1 cellular context compared by ENCODE assay signal in the genomic region with DNA sequence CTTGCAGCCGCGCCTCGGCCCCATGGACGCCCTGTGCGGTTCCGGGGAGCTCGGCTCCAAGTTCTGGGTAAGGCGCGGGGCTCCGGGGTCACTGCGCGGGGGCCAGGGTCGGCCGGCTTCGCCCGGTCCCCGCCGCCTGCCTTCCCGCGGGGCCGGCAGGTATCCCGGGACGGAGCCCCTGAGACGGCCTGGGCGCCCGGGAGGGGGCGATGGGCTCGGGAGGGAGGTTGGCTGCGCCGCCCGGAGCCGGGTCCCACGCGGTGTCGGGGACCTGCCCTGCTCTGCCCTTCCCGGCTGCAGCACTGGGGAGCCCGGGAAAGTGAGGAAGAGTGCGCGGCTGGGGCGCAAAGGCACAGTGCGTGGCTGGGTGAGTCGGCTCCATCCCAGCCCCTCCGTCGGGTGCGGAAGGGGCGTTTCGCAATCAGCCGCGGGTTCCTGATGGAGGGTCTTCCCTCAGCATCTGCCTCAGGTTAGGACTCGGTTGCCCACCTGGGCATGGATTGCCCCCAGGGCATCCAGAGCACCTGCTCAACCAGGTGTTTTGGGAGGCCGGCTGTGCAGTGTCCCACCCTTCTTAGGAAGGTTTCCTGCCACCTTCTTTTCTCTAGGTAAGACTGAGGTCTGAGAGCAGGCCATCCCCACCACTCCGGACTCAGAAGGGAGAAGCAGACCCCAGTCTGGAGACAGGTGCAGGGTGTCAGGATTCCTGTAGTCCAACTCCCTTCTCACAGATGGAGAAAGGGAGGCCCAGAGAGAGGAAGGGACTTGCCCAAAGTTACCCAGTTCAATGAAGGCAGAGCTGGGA.
A peak's percentile ranks its signal among the peaks of the same experiment; 100 is the strongest.
TF ChIP-seq lines count a peak whose summit lies in the region.

No MANE protein-coding gene starts in this region.

TF ChIP-seq in HepG2, 621 proteins besides CTCF, POLR2A, EP300 and RAD21 (continued from another document and continues in another):
- TF ChIP-seq, protein P1, sequence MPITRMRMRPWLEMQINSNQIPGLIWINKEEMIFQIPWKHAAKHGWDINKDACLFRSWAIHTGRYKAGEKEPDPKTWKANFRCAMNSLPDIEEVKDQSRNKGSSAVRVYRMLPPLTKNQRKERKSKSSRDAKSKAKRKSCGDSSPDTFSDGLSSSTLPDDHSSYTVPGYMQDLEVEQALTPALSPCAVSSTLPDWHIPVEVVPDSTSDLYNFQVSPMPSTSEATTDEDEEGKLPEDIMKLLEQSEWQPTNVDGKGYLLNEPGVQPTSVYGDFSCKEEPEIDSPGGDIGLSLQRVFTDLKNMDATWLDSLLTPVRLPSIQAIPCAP (CRISPR knock-in tag; IDR thresholded peaks at IDR 0.05; ENCODE audit: low read depth): 0 out of 2 replicates have a peak, but pooled peaks have one; percentile 74
- TF ChIP-seq JARID2 (CRISPR knock-in tag; IDR thresholded peaks at IDR 0.05; ENCODE audit: insufficient replicate concordance): no peak
- no peak; the same call in 1 of the 2 replicates for TF ChIP-seq KAT7 (CRISPR knock-in tag; IDR thresholded peaks at IDR 0.05; ENCODE audit: borderline replicate concordance)
- TF ChIP-seq, protein P2, sequence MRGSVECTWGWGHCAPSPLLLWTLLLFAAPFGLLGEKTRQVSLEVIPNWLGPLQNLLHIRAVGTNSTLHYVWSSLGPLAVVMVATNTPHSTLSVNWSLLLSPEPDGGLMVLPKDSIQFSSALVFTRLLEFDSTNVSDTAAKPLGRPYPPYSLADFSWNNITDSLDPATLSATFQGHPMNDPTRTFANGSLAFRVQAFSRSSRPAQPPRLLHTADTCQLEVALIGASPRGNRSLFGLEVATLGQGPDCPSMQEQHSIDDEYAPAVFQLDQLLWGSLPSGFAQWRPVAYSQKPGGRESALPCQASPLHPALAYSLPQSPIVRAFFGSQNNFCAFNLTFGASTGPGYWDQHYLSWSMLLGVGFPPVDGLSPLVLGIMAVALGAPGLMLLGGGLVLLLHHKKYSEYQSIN (CRISPR knock-in tag; IDR thresholded peaks at IDR 0.05; ENCODE audit: borderline replicate concordance): no peak
- no peak for TF ChIP-seq ARNTL (CRISPR knock-in tag; IDR thresholded peaks at IDR 0.05)
- TF ChIP-seq MED8 (CRISPR knock-in tag; IDR thresholded peaks at IDR 0.05; ENCODE audit: insufficient replicate concordance): peak; percentile 0
- TF ChIP-seq SYNCRIP (IDR thresholded peaks at IDR 0.05; ENCODE audit: insufficient read depth, low read depth, low read length): no peak
- peak; percentile 71; the same call in 1 of the 2 replicates for TF ChIP-seq ZNF776 (CRISPR knock-in tag; IDR thresholded peaks at IDR 0.05)
- TF ChIP-seq REXO4 (CRISPR knock-in tag; IDR thresholded peaks at IDR 0.05; ENCODE audit: borderline replicate concordance): 0 out of 2 replicates have a peak, but pooled peaks have one; percentile 70
- 0 out of 2 replicates have a peak, but pooled peaks have one; percentile 17 for TF ChIP-seq FOXJ3 (CRISPR knock-in tag; IDR thresholded peaks at IDR 0.05; ENCODE audit: borderline replicate concordance)
- 0 out of 2 replicates have a peak, but pooled peaks have one; percentile 67 for TF ChIP-seq ZFP41 (CRISPR knock-in tag; IDR thresholded peaks at IDR 0.05; ENCODE audit: borderline replicate concordance)
- TF ChIP-seq EHMT2 (IDR thresholded peaks at IDR 0.05; ENCODE audit: borderline replicate concordance, low read depth, low read length): no peak
- 0 out of 2 replicates have a peak, but pooled peaks have one; percentile 7 for TF ChIP-seq ZNF784 (CRISPR knock-in tag; IDR thresholded peaks at IDR 0.05; ENCODE audit: borderline replicate concordance)
- TF ChIP-seq, protein P3, sequence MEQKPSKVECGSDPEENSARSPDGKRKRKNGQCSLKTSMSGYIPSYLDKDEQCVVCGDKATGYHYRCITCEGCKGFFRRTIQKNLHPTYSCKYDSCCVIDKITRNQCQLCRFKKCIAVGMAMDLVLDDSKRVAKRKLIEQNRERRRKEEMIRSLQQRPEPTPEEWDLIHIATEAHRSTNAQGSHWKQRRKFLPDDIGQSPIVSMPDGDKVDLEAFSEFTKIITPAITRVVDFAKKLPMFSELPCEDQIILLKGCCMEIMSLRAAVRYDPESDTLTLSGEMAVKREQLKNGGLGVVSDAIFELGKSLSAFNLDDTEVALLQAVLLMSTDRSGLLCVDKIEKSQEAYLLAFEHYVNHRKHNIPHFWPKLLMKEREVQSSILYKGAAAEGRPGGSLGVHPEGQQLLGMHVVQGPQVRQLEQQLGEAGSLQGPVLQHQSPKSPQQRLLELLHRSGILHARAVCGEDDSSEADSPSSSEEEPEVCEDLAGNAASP (CRISPR knock-in tag; IDR thresholded peaks at IDR 0.05; ENCODE audit: borderline replicate concordance): no peak
- no peak; the same call in 1 of the 2 replicates for TF ChIP-seq ZNF879 (CRISPR knock-in tag; IDR thresholded peaks at IDR 0.05)
- no peak for TF ChIP-seq EED (CRISPR knock-in tag; IDR thresholded peaks at IDR 0.05)
- no peak for TF ChIP-seq RARG (CRISPR knock-in tag; IDR thresholded peaks at IDR 0.05; ENCODE audit: low read depth)
- no peak for TF ChIP-seq SMAD1 (CRISPR knock-in tag; IDR thresholded peaks at IDR 0.05; ENCODE audit: borderline replicate concordance, low read depth)
- no peak for TF ChIP-seq ZNF281 (CRISPR knock-in tag; IDR thresholded peaks at IDR 0.05; ENCODE audit: borderline replicate concordance)
- TF ChIP-seq NR0B2 (CRISPR knock-in tag; IDR thresholded peaks at IDR 0.05): peak; percentile 24; the same call in 1 of the 2 replicates
- TF ChIP-seq ZNF230 (CRISPR knock-in tag; IDR thresholded peaks at IDR 0.05): peak; percentile 69; the same call in 1 of the 2 replicates
- peak; percentile 55 for TF ChIP-seq ZFX (CRISPR knock-in tag; IDR thresholded peaks at IDR 0.05; ENCODE audit: low read depth)
- TF ChIP-seq MEIS1 (CRISPR knock-in tag; IDR thresholded peaks at IDR 0.05; ENCODE audit: borderline replicate concordance): peak; percentile 37; the same call in 1 of the 2 replicates
- peak; percentile 59; the same call in 1 of the 2 replicates for TF ChIP-seq IRF9 (CRISPR knock-in tag; IDR thresholded peaks at IDR 0.05; ENCODE audit: borderline replicate concordance)
- TF ChIP-seq ZNF30 (CRISPR knock-in tag; IDR thresholded peaks at IDR 0.05): no peak
- TF ChIP-seq ZNF792 (CRISPR knock-in tag; IDR thresholded peaks at IDR 0.05): no peak
- TF ChIP-seq AGO1 (IDR thresholded peaks at IDR 0.05; ENCODE audit: low read depth, low read length, poor library complexity, severe bottlenecking): peak; percentile 35
- no peak for TF ChIP-seq NCOA5 (CRISPR knock-in tag; IDR thresholded peaks at IDR 0.05)
- 0 out of 2 replicates have a peak, but pooled peaks have one; percentile 14 for TF ChIP-seq KDM4B (CRISPR knock-in tag; IDR thresholded peaks at IDR 0.05)
- TF ChIP-seq MAFK (conservative IDR thresholded peaks at IDR 0.05 in 1 of 2, IDR thresholded peaks at IDR 0.05 in 1 of 2; ENCODE audit: low read length in 2 of 2): no peak
- TF ChIP-seq KLF6 (CRISPR knock-in tag; IDR thresholded peaks at IDR 0.05): peak; percentile 29; the same call in 1 of the 2 replicates
- TF ChIP-seq HNF4A (CRISPR knock-in tag; IDR thresholded peaks at IDR 0.05): 0 out of 2 replicates have a peak, but pooled peaks have one; percentile 22
- no peak for TF ChIP-seq SMYD3 (CRISPR knock-in tag; IDR thresholded peaks at IDR 0.05)
- TF ChIP-seq ATF7 (IDR thresholded peaks at IDR 0.05): no peak
- 0 out of 2 replicates have a peak, but pooled peaks have one; percentile 10 for TF ChIP-seq ATF7 (CRISPR knock-in tag; IDR thresholded peaks at IDR 0.05)
- TF ChIP-seq ZNF451 (CRISPR knock-in tag; IDR thresholded peaks at IDR 0.05): 0 out of 2 replicates have a peak, but pooled peaks have one; percentile 69
- no peak for TF ChIP-seq ZNF569 (CRISPR knock-in tag; IDR thresholded peaks at IDR 0.05; ENCODE audit: borderline replicate concordance)
- TF ChIP-seq HOXA5 (CRISPR knock-in tag; IDR thresholded peaks at IDR 0.05): no peak
- TF ChIP-seq ZFP82 (CRISPR knock-in tag; IDR thresholded peaks at IDR 0.05; ENCODE audit: borderline replicate concordance): 0 out of 2 replicates have a peak, but pooled peaks have one; percentile 40
- TF ChIP-seq ZSCAN5A (CRISPR knock-in tag; IDR thresholded peaks at IDR 0.05; ENCODE audit: borderline replicate concordance): no peak
- TF ChIP-seq TFE3 (CRISPR knock-in tag; IDR thresholded peaks at IDR 0.05): 0 out of 2 replicates have a peak, but pooled peaks have one; percentile 5
- TF ChIP-seq ZNF710 (CRISPR knock-in tag; IDR thresholded peaks at IDR 0.05; ENCODE audit: borderline replicate concordance): 0 out of 2 replicates have a peak, but pooled peaks have one; percentile 6
- TF ChIP-seq ZNF124 (CRISPR knock-in tag; IDR thresholded peaks at IDR 0.05): no peak
- TF ChIP-seq ZSCAN25 (CRISPR knock-in tag; IDR thresholded peaks at IDR 0.05): 0 out of 2 replicates have a peak, but pooled peaks have one; percentile 31
- TF ChIP-seq ZNF709 (CRISPR knock-in tag; IDR thresholded peaks at IDR 0.05): no peak
- peak; percentile 92 for TF ChIP-seq ZNF468 (CRISPR knock-in tag; IDR thresholded peaks at IDR 0.05)
